ENCODE assay signal across 2 cellular contexts in the genomic region with DNA sequence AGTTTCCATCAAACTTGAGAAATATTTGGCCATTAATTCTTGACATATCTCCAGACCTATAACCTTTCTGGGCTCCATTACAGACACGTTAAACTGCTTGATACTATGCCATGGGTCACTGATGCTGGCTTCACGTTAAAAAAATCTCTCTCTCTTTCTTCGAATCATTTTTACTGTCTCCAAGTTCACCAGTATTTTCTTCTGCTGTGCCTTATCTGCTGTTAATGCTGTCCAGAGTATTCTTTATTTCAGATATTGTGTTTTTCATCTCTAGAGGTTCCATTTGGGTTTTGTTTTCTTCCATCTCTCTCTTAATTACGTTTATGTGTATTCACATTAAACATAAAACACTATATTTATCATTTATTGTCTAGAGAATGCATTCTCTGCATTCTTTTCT.
TF ChIP-seq lines count a peak whose summit lies in the region.

No MANE protein-coding gene starts in this region.

TF ChIP-seq in SK-N-SH, 30 proteins besides CTCF, POLR2A, EP300 and RAD21 (continued from another document):
- TF ChIP-seq, protein P1, sequence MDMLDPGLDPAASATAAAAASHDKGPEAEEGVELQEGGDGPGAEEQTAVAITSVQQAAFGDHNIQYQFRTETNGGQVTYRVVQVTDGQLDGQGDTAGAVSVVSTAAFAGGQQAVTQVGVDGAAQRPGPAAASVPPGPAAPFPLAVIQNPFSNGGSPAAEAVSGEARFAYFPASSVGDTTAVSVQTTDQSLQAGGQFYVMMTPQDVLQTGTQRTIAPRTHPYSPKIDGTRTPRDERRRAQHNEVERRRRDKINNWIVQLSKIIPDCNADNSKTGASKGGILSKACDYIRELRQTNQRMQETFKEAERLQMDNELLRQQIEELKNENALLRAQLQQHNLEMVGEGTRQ (IDR thresholded peaks at IDR 0.05; ENCODE audit: borderline replicate concordance, low read depth, low read length), result no peak
- TF ChIP-seq YY1 (IDR thresholded peaks at IDR 0.05; ENCODE audit: low read depth) (no peak), ELF1 (IDR thresholded peaks at IDR 0.05) (no peak), SIN3A (IDR thresholded peaks at IDR 0.05; ENCODE audit: borderline replicate concordance, low read depth, low read length) (no peak), GABPA (IDR thresholded peaks at IDR 0.05; ENCODE audit: low read depth) (no peak), POLR2AphosphoS5 (IDR thresholded peaks at IDR 0.05; ENCODE audit: low read depth, low read length) (no peak), SMC3 (IDR thresholded peaks at IDR 0.05; ENCODE audit: low read depth, low read length) (no peak), FOXM1 (IDR thresholded peaks at IDR 0.05; ENCODE audit: low read depth) (no peak), FOXJ3 (CRISPR knock-in tag; IDR thresholded peaks at IDR 0.05) (no peak), TCF12 (IDR thresholded peaks at IDR 0.05) (no peak), JUND (IDR thresholded peaks at IDR 0.05) (no peak), MXI1 (IDR thresholded peaks at IDR 0.05; ENCODE audit: low read depth, low read length) (no peak)
- TF ChIP-seq, protein P2, sequence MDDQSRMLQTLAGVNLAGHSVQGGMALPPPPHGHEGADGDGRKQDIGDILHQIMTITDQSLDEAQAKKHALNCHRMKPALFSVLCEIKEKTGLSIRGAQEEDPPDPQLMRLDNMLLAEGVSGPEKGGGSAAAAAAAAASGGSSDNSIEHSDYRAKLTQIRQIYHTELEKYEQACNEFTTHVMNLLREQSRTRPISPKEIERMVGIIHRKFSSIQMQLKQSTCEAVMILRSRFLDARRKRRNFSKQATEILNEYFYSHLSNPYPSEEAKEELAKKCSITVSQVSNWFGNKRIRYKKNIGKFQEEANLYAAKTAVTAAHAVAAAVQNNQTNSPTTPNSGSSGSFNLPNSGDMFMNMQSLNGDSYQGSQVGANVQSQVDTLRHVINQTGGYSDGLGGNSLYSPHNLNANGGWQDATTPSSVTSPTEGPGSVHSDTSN (IDR thresholded peaks at IDR 0.05), result no peak
- TF ChIP-seq, protein P3, sequence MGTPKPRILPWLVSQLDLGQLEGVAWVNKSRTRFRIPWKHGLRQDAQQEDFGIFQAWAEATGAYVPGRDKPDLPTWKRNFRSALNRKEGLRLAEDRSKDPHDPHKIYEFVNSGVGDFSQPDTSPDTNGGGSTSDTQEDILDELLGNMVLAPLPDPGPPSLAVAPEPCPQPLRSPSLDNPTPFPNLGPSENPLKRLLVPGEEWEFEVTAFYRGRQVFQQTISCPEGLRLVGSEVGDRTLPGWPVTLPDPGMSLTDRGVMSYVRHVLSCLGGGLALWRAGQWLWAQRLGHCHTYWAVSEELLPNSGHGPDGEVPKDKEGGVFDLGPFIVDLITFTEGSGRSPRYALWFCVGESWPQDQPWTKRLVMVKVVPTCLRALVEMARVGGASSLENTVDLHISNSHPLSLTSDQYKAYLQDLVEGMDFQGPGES (IDR thresholded peaks at IDR 0.05; ENCODE audit: low read depth, low read length), result no peak
- TF ChIP-seq, protein P4, sequence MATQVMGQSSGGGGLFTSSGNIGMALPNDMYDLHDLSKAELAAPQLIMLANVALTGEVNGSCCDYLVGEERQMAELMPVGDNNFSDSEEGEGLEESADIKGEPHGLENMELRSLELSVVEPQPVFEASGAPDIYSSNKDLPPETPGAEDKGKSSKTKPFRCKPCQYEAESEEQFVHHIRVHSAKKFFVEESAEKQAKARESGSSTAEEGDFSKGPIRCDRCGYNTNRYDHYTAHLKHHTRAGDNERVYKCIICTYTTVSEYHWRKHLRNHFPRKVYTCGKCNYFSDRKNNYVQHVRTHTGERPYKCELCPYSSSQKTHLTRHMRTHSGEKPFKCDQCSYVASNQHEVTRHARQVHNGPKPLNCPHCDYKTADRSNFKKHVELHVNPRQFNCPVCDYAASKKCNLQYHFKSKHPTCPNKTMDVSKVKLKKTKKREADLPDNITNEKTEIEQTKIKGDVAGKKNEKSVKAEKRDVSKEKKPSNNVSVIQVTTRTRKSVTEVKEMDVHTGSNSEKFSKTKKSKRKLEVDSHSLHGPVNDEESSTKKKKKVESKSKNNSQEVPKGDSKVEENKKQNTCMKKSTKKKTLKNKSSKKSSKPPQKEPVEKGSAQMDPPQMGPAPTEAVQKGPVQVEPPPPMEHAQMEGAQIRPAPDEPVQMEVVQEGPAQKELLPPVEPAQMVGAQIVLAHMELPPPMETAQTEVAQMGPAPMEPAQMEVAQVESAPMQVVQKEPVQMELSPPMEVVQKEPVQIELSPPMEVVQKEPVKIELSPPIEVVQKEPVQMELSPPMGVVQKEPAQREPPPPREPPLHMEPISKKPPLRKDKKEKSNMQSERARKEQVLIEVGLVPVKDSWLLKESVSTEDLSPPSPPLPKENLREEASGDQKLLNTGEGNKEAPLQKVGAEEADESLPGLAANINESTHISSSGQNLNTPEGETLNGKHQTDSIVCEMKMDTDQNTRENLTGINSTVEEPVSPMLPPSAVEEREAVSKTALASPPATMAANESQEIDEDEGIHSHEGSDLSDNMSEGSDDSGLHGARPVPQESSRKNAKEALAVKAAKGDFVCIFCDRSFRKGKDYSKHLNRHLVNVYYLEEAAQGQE (IDR thresholded peaks at IDR 0.05; ENCODE audit: low read depth, low read length), result no peak

TF ChIP-seq in SK-N-SH treated with all-trans-retinoic acid at 6 μM for 48 hours, 23 proteins besides CTCF, POLR2A, EP300 and RAD21:
- TF ChIP-seq, protein P5, sequence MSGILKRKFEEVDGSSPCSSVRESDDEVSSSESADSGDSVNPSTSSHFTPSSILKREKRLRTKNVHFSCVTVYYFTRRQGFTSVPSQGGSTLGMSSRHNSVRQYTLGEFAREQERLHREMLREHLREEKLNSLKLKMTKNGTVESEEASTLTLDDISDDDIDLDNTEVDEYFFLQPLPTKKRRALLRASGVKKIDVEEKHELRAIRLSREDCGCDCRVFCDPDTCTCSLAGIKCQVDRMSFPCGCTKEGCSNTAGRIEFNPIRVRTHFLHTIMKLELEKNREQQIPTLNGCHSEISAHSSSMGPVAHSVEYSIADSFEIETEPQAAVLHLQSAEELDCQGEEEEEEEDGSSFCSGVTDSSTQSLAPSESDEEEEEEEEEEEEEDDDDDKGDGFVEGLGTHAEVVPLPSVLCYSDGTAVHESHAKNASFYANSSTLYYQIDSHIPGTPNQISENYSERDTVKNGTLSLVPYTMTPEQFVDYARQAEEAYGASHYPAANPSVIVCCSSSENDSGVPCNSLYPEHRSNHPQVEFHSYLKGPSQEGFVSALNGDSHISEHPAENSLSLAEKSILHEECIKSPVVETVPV (CRISPR knock-in tag; IDR thresholded peaks at IDR 0.05), result no peak
- TF ChIP-seq OSR1 (CRISPR knock-in tag; IDR thresholded peaks at IDR 0.05), result no peak
- TF ChIP-seq SNAI2 (CRISPR knock-in tag; IDR thresholded peaks at IDR 0.05), result no peak
- TF ChIP-seq, protein P6, sequence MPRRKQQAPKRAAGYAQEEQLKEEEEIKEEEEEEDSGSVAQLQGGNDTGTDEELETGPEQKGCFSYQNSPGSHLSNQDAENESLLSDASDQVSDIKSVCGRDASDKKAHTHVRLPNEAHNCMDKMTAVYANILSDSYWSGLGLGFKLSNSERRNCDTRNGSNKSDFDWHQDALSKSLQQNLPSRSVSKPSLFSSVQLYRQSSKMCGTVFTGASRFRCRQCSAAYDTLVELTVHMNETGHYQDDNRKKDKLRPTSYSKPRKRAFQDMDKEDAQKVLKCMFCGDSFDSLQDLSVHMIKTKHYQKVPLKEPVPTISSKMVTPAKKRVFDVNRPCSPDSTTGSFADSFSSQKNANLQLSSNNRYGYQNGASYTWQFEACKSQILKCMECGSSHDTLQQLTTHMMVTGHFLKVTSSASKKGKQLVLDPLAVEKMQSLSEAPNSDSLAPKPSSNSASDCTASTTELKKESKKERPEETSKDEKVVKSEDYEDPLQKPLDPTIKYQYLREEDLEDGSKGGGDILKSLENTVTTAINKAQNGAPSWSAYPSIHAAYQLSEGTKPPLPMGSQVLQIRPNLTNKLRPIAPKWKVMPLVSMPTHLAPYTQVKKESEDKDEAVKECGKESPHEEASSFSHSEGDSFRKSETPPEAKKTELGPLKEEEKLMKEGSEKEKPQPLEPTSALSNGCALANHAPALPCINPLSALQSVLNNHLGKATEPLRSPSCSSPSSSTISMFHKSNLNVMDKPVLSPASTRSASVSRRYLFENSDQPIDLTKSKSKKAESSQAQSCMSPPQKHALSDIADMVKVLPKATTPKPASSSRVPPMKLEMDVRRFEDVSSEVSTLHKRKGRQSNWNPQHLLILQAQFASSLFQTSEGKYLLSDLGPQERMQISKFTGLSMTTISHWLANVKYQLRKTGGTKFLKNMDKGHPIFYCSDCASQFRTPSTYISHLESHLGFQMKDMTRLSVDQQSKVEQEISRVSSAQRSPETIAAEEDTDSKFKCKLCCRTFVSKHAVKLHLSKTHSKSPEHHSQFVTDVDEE (CRISPR knock-in tag; IDR thresholded peaks at IDR 0.05), result no peak
- no peak for TF ChIP-seq TOX (CRISPR knock-in tag; IDR thresholded peaks at IDR 0.05; ENCODE audit: borderline replicate concordance)
- no peak for TF ChIP-seq ZC3H10 (CRISPR knock-in tag; IDR thresholded peaks at IDR 0.05)
- TF ChIP-seq ZNF565 (CRISPR knock-in tag; conservative IDR thresholded peaks at IDR 0.05; ENCODE audit: low read depth), result no peak
